Comparison of ENCODE assay signal across 2 cellular contexts in the genomic region with DNA sequence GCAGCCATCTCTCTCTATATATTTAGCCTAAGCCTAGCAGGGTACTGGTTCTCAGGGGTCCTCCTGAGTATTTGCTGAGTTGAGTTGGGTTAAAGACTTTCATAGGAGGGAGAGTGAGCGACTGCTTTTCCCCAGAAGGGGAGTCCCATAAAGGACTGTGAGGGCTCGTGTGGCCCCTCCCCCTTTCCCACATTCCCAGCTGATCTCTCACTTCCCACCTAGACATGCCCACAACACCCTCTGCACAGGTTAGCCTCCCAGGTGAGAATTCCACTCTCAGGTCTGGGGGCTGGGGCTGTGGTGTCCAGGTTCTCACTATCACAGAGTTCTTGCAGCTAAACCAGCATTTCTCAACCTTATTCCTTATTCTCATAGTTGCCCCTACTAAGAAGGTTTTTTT.
TF ChIP-seq lines count a peak whose summit lies in the region.

No MANE protein-coding gene starts in this region.

TF ChIP-seq in GM23338, 12 proteins besides CTCF, POLR2A, EP300 and RAD21:
- no peak for TF ChIP-seq CREB1 (CRISPR knock-in tag; IDR thresholded peaks at IDR 0.05; ENCODE audit: low read depth)
- TF ChIP-seq JUNB (IDR thresholded peaks at IDR 0.05; ENCODE audit: unreplicated experiment), result no peak
- TF ChIP-seq EZH2phosphoT487 (IDR thresholded peaks at IDR 0.05; ENCODE audit: unreplicated experiment), result no peak

TF ChIP-seq in WTC11, 78 proteins besides CTCF, POLR2A, EP300 and RAD21 (continued from another document):
- TF ChIP-seq ZNF219 (CRISPR knock-in tag; IDR thresholded peaks at IDR 0.05; ENCODE audit: borderline replicate concordance), result no peak
- no peak for TF ChIP-seq OVOL2 (CRISPR knock-in tag; IDR thresholded peaks at IDR 0.05; ENCODE audit: borderline replicate concordance)
- TF ChIP-seq, protein P1, sequence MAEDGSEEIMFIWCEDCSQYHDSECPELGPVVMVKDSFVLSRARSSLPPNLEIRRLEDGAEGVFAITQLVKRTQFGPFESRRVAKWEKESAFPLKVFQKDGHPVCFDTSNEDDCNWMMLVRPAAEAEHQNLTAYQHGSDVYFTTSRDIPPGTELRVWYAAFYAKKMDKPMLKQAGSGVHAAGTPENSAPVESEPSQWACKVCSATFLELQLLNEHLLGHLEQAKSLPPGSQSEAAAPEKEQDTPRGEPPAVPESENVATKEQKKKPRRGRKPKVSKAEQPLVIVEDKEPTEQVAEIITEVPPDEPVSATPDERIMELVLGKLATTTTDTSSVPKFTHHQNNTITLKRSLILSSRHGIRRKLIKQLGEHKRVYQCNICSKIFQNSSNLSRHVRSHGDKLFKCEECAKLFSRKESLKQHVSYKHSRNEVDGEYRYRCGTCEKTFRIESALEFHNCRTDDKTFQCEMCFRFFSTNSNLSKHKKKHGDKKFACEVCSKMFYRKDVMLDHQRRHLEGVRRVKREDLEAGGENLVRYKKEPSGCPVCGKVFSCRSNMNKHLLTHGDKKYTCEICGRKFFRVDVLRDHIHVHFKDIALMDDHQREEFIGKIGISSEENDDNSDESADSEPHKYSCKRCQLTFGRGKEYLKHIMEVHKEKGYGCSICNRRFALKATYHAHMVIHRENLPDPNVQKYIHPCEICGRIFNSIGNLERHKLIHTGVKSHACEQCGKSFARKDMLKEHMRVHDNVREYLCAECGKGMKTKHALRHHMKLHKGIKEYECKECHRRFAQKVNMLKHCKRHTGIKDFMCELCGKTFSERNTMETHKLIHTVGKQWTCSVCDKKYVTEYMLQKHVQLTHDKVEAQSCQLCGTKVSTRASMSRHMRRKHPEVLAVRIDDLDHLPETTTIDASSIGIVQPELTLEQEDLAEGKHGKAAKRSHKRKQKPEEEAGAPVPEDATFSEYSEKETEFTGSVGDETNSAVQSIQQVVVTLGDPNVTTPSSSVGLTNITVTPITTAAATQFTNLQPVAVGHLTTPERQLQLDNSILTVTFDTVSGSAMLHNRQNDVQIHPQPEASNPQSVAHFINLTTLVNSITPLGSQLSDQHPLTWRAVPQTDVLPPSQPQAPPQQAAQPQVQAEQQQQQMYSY (CRISPR knock-in tag; IDR thresholded peaks at IDR 0.05), result no peak
- no peak for TF ChIP-seq JUN (CRISPR knock-in tag; IDR thresholded peaks at IDR 0.05)
- TF ChIP-seq TCF7 (CRISPR knock-in tag; IDR thresholded peaks at IDR 0.05; ENCODE audit: low read depth), result no peak
- TF ChIP-seq, protein P2, sequence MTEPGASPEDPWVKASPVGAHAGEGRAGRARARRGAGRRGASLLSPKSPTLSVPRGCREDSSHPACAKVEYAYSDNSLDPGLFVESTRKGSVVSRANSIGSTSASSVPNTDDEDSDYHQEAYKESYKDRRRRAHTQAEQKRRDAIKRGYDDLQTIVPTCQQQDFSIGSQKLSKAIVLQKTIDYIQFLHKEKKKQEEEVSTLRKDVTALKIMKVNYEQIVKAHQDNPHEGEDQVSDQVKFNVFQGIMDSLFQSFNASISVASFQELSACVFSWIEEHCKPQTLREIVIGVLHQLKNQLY (CRISPR knock-in tag; IDR thresholded peaks at IDR 0.05), result no peak
